In the genomic region with DNA sequence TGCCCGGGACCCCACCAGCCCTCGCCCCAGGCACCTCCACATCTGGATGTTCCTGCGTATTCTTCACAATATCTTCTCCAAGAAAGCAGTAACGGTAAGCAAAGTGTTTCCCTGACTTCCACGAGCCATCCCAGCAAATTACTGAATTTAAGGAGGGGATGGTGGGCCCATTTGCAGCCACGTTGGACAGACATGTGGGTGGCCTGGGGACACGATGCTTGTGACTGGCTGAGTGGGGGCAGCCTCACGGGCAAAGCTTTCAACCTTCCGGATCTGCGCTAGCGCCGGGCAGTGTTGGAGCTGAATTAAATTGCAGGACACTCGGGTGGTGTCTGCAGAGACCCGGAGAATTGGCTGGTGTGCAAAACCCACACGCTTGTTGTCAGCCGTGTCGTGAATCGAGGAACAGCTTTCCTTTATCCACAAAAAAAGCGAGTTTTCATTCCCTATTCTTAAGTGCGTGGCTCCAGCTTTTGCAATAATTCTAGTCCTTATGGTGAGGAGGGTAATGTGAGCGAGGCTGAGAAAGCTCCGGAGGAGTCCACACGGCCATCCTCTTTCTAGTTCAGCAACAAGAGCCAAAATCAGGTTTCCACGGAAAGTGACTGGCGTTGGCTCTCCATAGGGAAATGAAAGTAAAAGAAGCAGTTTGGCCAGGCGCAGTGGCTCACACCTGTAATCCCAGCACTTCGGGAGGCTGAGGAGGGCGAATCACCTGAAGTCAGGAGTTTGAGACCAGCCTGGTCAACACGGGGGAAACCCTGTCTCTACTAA, we compare ENCODE assay signal across 25 cellular contexts. TPM values are rescaled to one million over a fixed set of nuclear protein-coding genes. Genes with fewer than 3 reads are reported as not detected.
DNase-seq lines count a peak whose midpoint lies in the region; ATAC-seq, FAIRE-seq and TF ChIP-seq lines count a peak whose summit lies in the region.
"Had no signal": no experiment of that assay in that cellular context is flagged by ENCODE, and none has a peak within 500 bp of the region (broad histone marks: within the 10 kb centered on the region; RNA-seq: fewer than 3 reads in every experiment).

No MANE protein-coding gene starts in this region.

- no peak for FAIRE-seq in small intestine (lab: Jason Lieb, UNC)
- FAIRE-seq: GM12892, GM19239, H54 had no signal

- no peaks in the 10 kb centered on the region for H3K36me3 Mint-ChIP-seq in GM23338 (ENCODE audit: low read depth)
- H3K36me3 Mint-ChIP-seq: CD4-positive, alpha-beta memory T cell had no signal

- H3K27ac ChIP-seq in BLaER1 treated with 17β-estradiol and CSF1 and Interleukin-3, amounts not matched to agents 10 nM and 100 nM: no peak overlapping the region
- H3K27ac ChIP-seq in GM23338 (ENCODE audit: low read depth): no peak overlapping the region
- no peak overlapping the region for H3K27ac ChIP-seq in small intestine (ENCODE audit: low read depth in 1 of 2, low read length in 1 of 2)

- TF ChIP-seq CTCF in GM23338 (conservative IDR thresholded peaks at IDR 0.05; ENCODE audit: low read depth in 2 of 2): no peak

- H3K4me1 Mint-ChIP-seq in GM23338: peaks cover 18% of the 10 kb centered on the region; the same call in 2 of the 3 replicates
- H3K4me1 Mint-ChIP-seq: CD4-positive, alpha-beta memory T cell had no signal

- no peak for DNase-seq in GM23338 (ENCODE audit: low spot score)
- DNase-seq in small intestine: peak; percentile 23
- no peak for DNase-seq in DMS 273 treated with DMSO at 0.1 percent for 48 hours (lab: John Stamatoyannopoulos, UW)
- DNase-seq in DMS 273 (lab: John Stamatoyannopoulos, UW; ENCODE audit: unreplicated experiment): no peak
- no peak for DNase-seq in KBM-7
- DNase-seq: ACHN; BE2C; Caco-2; CD4-positive, alpha-beta memory T cell; DND-41; Karpas-422; MV-4-11; NCI-H1105; NCI-H1436 treated with DMSO at 0.1 percent for 48 hours; NCI-H1930; NCI-H446 treated with DMSO at 0.1 percent for 48 hours; NCI-H526; OCI-M1; SHP77; T-helper 9 cell had no signal

- peaks cover 12 to 41% (median 24%) of the 10 kb centered on the region in 11 experiments; a peak in 20 of 22 replicates for H3K27me3 ChIP-seq in BLaER1 treated with 17β-estradiol and CSF1 and Interleukin-3, amounts not matched to agents 10 nM and 100 nM
- H3K27me3 ChIP-seq in GM23338 (ENCODE audit: insufficient read depth) (no peaks in the 10 kb centered on the region), small intestine (ENCODE audit: control insufficient read depth in 2 of 2, insufficient read depth in 2 of 2, low read length in 2 of 2) (peaks cover 0 to 11% of the 10 kb centered on the region in 2 donors)

- H2AFZ ChIP-seq in GM23338: 0 out of 2 replicates have a peak overlapping the region, but pooled peaks have one; percentile 18

- no peaks in the 10 kb centered on the region for H3K9me3 ChIP-seq in BLaER1 treated with 17β-estradiol and CSF1 and Interleukin-3, amounts not matched to agents 10 nM and 100 nM (replicated peaks in 1 of 11)
- no peaks in the 10 kb centered on the region for H3K9me3 ChIP-seq in small intestine (ENCODE audit: control insufficient read depth, low read depth)
- H3K9me3 ChIP-seq: BE2C, Caco-2 had no signal

- peak overlapping the region in 8 of 11 experiments; percentile 9 to 75 (median 66); a peak in 12 of 22 replicates for H3K4me2 ChIP-seq in BLaER1 treated with 17β-estradiol and CSF1 and Interleukin-3, amounts not matched to agents 10 nM and 100 nM
- no peak overlapping the region for H3K4me2 ChIP-seq in GM23338

- H3K4me3 Mint-ChIP-seq in GM23338: no peak overlapping the region
- H3K4me3 Mint-ChIP-seq: CD4-positive, alpha-beta memory T cell had no signal

- H3K9me3 Mint-ChIP-seq in GM23338: no peaks in the 10 kb centered on the region; the same call in 2 of the 3 replicates
- H3K9me3 Mint-ChIP-seq: CD4-positive, alpha-beta memory T cell had no signal

- H3K27me3 Mint-ChIP-seq in GM23338 (ENCODE audit: insufficient read depth, low read depth, poor library complexity): peaks cover 15% of the 10 kb centered on the region

- no peaks in the 10 kb centered on the region for H3K36me3 ChIP-seq in BLaER1 treated with 17β-estradiol and CSF1 and Interleukin-3, amounts not matched to agents 10 nM and 100 nM
- H3K36me3 ChIP-seq in GM23338 (ENCODE audit: insufficient read depth) (no peaks in the 10 kb centered on the region), small intestine (ENCODE audit: control insufficient read depth in 2 of 2, insufficient read depth in 2 of 2, low read length in 2 of 2) (no peaks in the 10 kb centered on the region)
- H3K36me3 ChIP-seq: BE2C had no signal

- peaks cover 0 to 2% (median 0%) of the 10 kb centered on the region in 11 experiments; a peak in 3 of 22 replicates for H4K20me1 ChIP-seq in BLaER1 treated with 17β-estradiol and CSF1 and Interleukin-3, amounts not matched to agents 10 nM and 100 nM
- H4K20me1 ChIP-seq in GM23338 (replicated peaks; ENCODE audit: insufficient read depth): no peaks in the 10 kb centered on the region

- no peak overlapping the region for H3K27ac Mint-ChIP-seq in GM23338
- H3K27ac Mint-ChIP-seq: CD4-positive, alpha-beta memory T cell had no signal

- WGBS in small intestine, 3 donors: 63 to 78% (median 71%) methylated on average over 29 of the region's 29 CpGs

- ATAC-seq in GM23338: no peak
- ATAC-seq in SK-N-SH treated with all-trans-retinoic acid at 6 μM for 48 hours: peak; percentile 33

- no peaks in the 10 kb centered on the region for H3K79me2 ChIP-seq in GM23338 (replicated peaks; ENCODE audit: insufficient read depth)

- peaks cover 0 to 54% (median 41%) of the 10 kb centered on the region in 10 experiments; a peak in 14 of 20 replicates for H3K4me1 ChIP-seq in BLaER1 treated with 17β-estradiol and CSF1 and Interleukin-3, amounts not matched to agents 10 nM and 100 nM
- no peaks in the 10 kb centered on the region; the same call in 1 of the 2 replicates for H3K4me1 ChIP-seq in GM23338 (ENCODE audit: insufficient read depth)
- no peaks in the 10 kb centered on the region for H3K4me1 ChIP-seq in small intestine (ENCODE audit: control insufficient read depth in 2 of 2, insufficient read depth in 1 of 2, low read depth in 1 of 2, low read length in 1 of 2)
- H3K4me1 ChIP-seq: BE2C, Caco-2 had no signal

- H3F3A ChIP-seq in GM23338 (replicated peaks; ENCODE audit: low read depth): no peaks in the 10 kb centered on the region

- no peak overlapping the region for H3K4me3 ChIP-seq in BLaER1 treated with 17β-estradiol and CSF1 and Interleukin-3, amounts not matched to agents 10 nM and 100 nM
- no peak overlapping the region for H3K4me3 ChIP-seq in GM23338
- H3K4me3 ChIP-seq in small intestine (ENCODE audit: low read depth in 1 of 2, low read length in 2 of 2): no peak overlapping the region

- H3K9me2 ChIP-seq in GM23338 (ENCODE audit: insufficient read depth): no peaks in the 10 kb centered on the region

- in situ Hi-C loops in KBM-7 (cut with MboI; ENCODE audit: low pct_unique_long_range_greater_than_20kb, low sequenced_read_pairs): no loop called here

- H3K9ac ChIP-seq in BLaER1 treated with 17β-estradiol and CSF1 and Interleukin-3, amounts not matched to agents 10 nM and 100 nM: no peak overlapping the region

TF ChIP-seq in GM23338, 12 proteins besides CTCF, POLR2A, EP300 and RAD21 (continues in another document):
- no peak for TF ChIP-seq JUNB (IDR thresholded peaks at IDR 0.05; ENCODE audit: unreplicated experiment)
- no peak for TF ChIP-seq STAT1 (IDR thresholded peaks at IDR 0.05; ENCODE audit: unreplicated experiment)
- TF ChIP-seq POLR2AphosphoS5 (IDR thresholded peaks at IDR 0.05; ENCODE audit: low read depth): no peak
- TF ChIP-seq, protein P1, sequence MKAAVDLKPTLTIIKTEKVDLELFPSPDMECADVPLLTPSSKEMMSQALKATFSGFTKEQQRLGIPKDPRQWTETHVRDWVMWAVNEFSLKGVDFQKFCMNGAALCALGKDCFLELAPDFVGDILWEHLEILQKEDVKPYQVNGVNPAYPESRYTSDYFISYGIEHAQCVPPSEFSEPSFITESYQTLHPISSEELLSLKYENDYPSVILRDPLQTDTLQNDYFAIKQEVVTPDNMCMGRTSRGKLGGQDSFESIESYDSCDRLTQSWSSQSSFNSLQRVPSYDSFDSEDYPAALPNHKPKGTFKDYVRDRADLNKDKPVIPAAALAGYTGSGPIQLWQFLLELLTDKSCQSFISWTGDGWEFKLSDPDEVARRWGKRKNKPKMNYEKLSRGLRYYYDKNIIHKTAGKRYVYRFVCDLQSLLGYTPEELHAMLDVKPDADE (IDR thresholded peaks at IDR 0.05): no peak

TF ChIP-seq in SK-N-SH treated with all-trans-retinoic acid at 6 μM for 48 hours, 23 proteins besides CTCF, POLR2A, EP300 and RAD21 (continues in another document):
- TF ChIP-seq ZFP30 (CRISPR knock-in tag; IDR thresholded peaks at IDR 0.05) (no peak), TOX (CRISPR knock-in tag; IDR thresholded peaks at IDR 0.05; ENCODE audit: borderline replicate concordance) (no peak), ARNTL (CRISPR knock-in tag; IDR thresholded peaks at IDR 0.05; ENCODE audit: borderline replicate concordance, low read depth) (no peak), RARB (CRISPR knock-in tag; IDR thresholded peaks at IDR 0.05) (no peak), ESRRG (CRISPR knock-in tag; IDR thresholded peaks at IDR 0.05) (no peak), ZNF70 (CRISPR knock-in tag; IDR thresholded peaks at IDR 0.05) (no peak), ZFP3 (CRISPR knock-in tag; IDR thresholded peaks at IDR 0.05) (no peak)
- TF ChIP-seq, protein P2, sequence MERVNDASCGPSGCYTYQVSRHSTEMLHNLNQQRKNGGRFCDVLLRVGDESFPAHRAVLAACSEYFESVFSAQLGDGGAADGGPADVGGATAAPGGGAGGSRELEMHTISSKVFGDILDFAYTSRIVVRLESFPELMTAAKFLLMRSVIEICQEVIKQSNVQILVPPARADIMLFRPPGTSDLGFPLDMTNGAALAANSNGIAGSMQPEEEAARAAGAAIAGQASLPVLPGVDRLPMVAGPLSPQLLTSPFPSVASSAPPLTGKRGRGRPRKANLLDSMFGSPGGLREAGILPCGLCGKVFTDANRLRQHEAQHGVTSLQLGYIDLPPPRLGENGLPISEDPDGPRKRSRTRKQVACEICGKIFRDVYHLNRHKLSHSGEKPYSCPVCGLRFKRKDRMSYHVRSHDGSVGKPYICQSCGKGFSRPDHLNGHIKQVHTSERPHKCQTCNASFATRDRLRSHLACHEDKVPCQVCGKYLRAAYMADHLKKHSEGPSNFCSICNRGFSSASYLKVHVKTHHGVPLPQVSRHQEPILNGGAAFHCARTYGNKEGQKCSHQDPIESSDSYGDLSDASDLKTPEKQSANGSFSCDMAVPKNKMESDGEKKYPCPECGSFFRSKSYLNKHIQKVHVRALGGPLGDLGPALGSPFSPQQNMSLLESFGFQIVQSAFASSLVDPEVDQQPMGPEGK (CRISPR knock-in tag; IDR thresholded peaks at IDR 0.05; ENCODE audit: borderline replicate concordance): no peak

RNA-seq across cellular contexts. Expression of a gene that starts 17.5 kb away (rescaled TPM):
- 110 and 142 TPM in 2 replicates for total RNA-seq in GM23338 (2014; rRNA removed; shearing (Covaris generic))
- polyA plus RNA-seq in GM23338 (2016; fragmentation: Nextera tagmentation; extraction: Ambion mirVana): 39.9 and 41.7 TPM in 2 replicates
- 10 to 100 TPM; 45.8 to 99.7 (median 56.7) TPM for polyA plus RNA-seq in small intestine
